Comparison of ENCODE assay signal across 26 cellular contexts in genomic region chr2:95069465-95069864, GRCh38. TPM values are rescaled to one million over a fixed set of nuclear protein-coding genes. Genes with fewer than 3 reads are reported as not detected.
A peak's percentile ranks its signal among the peaks of the same experiment; 100 is the strongest.
DNase-seq lines count a peak whose midpoint lies in the region; ATAC-seq, FAIRE-seq and TF ChIP-seq lines count a peak whose summit lies in the region.
"Had no signal": no experiment of that assay in that cellular context is flagged by ENCODE, and none has a peak within 500 bp of the region (broad histone marks: within the 10 kb centered on the region; RNA-seq: fewer than 3 reads in every experiment).

No MANE protein-coding gene starts in this region.

- no peak overlapping the region for H3K27ac Mint-ChIP-seq in endodermal cell

- no peak for TF ChIP-seq POLR2A in ovary (IDR thresholded peaks at IDR 0.05)

- H3K9me3 Mint-ChIP-seq in endodermal cell = no peaks in the 10 kb centered on the region
- H3K9me3 Mint-ChIP-seq: CD4-positive, alpha-beta memory T cell had no signal

- H3K36me3 ChIP-seq in right atrium auricular region = no peaks in the 10 kb centered on the region
- H3K36me3 ChIP-seq in endodermal cell (ENCODE audit: control insufficient read depth, insufficient read depth, low read length) = no peaks in the 10 kb centered on the region
- no peaks in the 10 kb centered on the region for H3K36me3 ChIP-seq in ovary

- no peak overlapping the region for H3K9ac ChIP-seq in endodermal cell (ENCODE audit: extremely low read depth, low read length, poor library complexity, severe bottlenecking)
- H3K9ac ChIP-seq: KMS-11 had no signal

- H3K4me3 ChIP-seq in right atrium auricular region = no peak overlapping the region
- no peak overlapping the region for H3K4me3 ChIP-seq in right cardiac atrium (ENCODE audit: low read length)
- H3K4me3 ChIP-seq in endodermal cell (ENCODE audit: low read length) = no peak overlapping the region
- H3K4me3 ChIP-seq in ovary = no peak overlapping the region

- H3K4me3 Mint-ChIP-seq in endodermal cell = no peak overlapping the region
- H3K4me3 Mint-ChIP-seq: CD4-positive, alpha-beta memory T cell had no signal

- peaks cover 5% of the 10 kb centered on the region for H3K27me3 Mint-ChIP-seq in endodermal cell (ENCODE audit: insufficient read depth)
- H3K27me3 Mint-ChIP-seq: CD4-positive, alpha-beta memory T cell had no signal

- H3K27ac ChIP-seq in right atrium auricular region (no peak overlapping the region), right cardiac atrium (ENCODE audit: low read length) (no peak overlapping the region), endodermal cell (ENCODE audit: low read depth, low read length) (no peak overlapping the region), ovary (no peak overlapping the region)
- H3K27ac ChIP-seq: KMS-11, RWPE1 had no signal

- intact Hi-C loops in right cardiac atrium (cut with DNase I) = no loop called here
- intact Hi-C loops in ovary (cut with DNase I) = no loop called here

- H3K36me3 Mint-ChIP-seq in endodermal cell (ENCODE audit: low read depth) = no peaks in the 10 kb centered on the region
- H3K36me3 Mint-ChIP-seq: CD4-positive, alpha-beta memory T cell had no signal

- no peak for ATAC-seq in right cardiac atrium

- H3K4me1 ChIP-seq in right atrium auricular region (no peaks in the 10 kb centered on the region), right cardiac atrium (ENCODE audit: control insufficient read depth, insufficient read depth, low read length) (no peaks in the 10 kb centered on the region), endodermal cell (ENCODE audit: control insufficient read depth, insufficient read depth, low read length) (no peaks in the 10 kb centered on the region), ovary (ENCODE audit: insufficient read depth) (no peaks in the 10 kb centered on the region)

- H3K27me3 ChIP-seq in right atrium auricular region (no peaks in the 10 kb centered on the region), right cardiac atrium (ENCODE audit: control insufficient read depth, insufficient read depth) (no peaks in the 10 kb centered on the region), endodermal cell (ENCODE audit: control insufficient read depth, insufficient read depth, low read length, poor library complexity, severe bottlenecking) (no peaks in the 10 kb centered on the region), ovary (no peaks in the 10 kb centered on the region)

- no peak for TF ChIP-seq EP300 in ovary (IDR thresholded peaks at IDR 0.05)

- H3K9me3 ChIP-seq in right atrium auricular region (no peaks in the 10 kb centered on the region), right cardiac atrium (ENCODE audit: control insufficient read depth, low read length) (no peaks in the 10 kb centered on the region), endodermal cell (ENCODE audit: control insufficient read depth, low read length) (no peaks in the 10 kb centered on the region), ovary (no peaks in the 10 kb centered on the region)

- FAIRE-seq in HTR-8/SVneo (lab: Jason Lieb, UNC) = peak; percentile 48
- FAIRE-seq: G401.6, H54 had no signal

- H3K4me1 Mint-ChIP-seq in endodermal cell = no peaks in the 10 kb centered on the region

- peak; percentile 50 for DNase-seq in right atrium auricular region (ENCODE audit: low spot score)
- DNase-seq in right cardiac atrium = no peak
- DNase-seq in HTR-8/SVneo (ENCODE audit: insufficient read length, low spot score) = no peak
- peak; percentile 28 for DNase-seq in endodermal cell
- no peak for DNase-seq in ovary
- no peak for DNase-seq in stimulated activated CD4-positive, alpha-beta T cell treated with anti-CD3 and anti-CD28 coated beads, Interleukin-4, amount 100 ng/mL, for 4 hours
- DNase-seq in hepatic stellate cell (ENCODE audit: low spot score) = no peak
- DNase-seq: C1 segment of cervical spinal cord; CD4-positive, alpha-beta memory T cell; COR-L47; DMS53; IMR-90; NCI-H1092; NCI-H1417 treated with DMSO at 0.1 percent for 48 hours; NCI-H1694 treated with DMSO at 0.1 percent for 48 hours; NCI-H2081; NCI-H2227 treated with DMSO at 0.1 percent for 48 hours; NCI-H526 treated with DMSO at 0.1 percent for 48 hours; SHP77 had no signal

- 76% methylated on average over 9 of the region's 9 CpGs for WGBS in right cardiac atrium
- 89 to 100% methylated on average over 2 to 9 of the region's 9 CpGs for WGBS in endodermal cell (ENCODE audit: insufficient coverage in 1 of 2, insufficient read length in 1 of 2), 2 experiments
- WGBS in ovary, 3 donors = 65 to 66% (median 65%) methylated on average over 9 of the region's 9 CpGs

- TF ChIP-seq CTCF in right atrium auricular region (IDR thresholded peaks at IDR 0.05) = no peak
- no peak for TF ChIP-seq CTCF in endodermal cell (conservative IDR thresholded peaks at IDR 0.05)
- TF ChIP-seq CTCF in ovary (IDR thresholded peaks at IDR 0.05) = no peak

RNA-seq across cellular contexts. Expression of gene MAL, which starts 44.0 kb away (rescaled TPM):
- total RNA-seq in right atrium auricular region (1 to 10 TPM; 7.4 to 8.7 TPM), right cardiac atrium (10 to 100 TPM in 1 of 4 donors, 1 to 10 TPM in 3; 4.5 to 15.5 (median 9.2) TPM), endodermal cell (not detected), ovary (1 to 10 TPM in 4 of 7 donors, under 1 TPM in 1, not detected in 2; 0.45 to 2.2 (median 1.6) TPM)
- polyA plus RNA-seq in right cardiac atrium (14.6 TPM), ovary (1 to 10 TPM in 1 of 2 donors, under 1 TPM in 1; 0.90 to 4.7 TPM)
- 10.1 TPM for polyA plus RNA-seq in endodermal cell (2013, experiment 1 of 2)
- 9.4 TPM for polyA plus RNA-seq in endodermal cell (2013, experiment 2 of 2)
- total RNA-seq: A673, IMR-90, NCI-H460, SK-MEL-5 had no signal
- polyA plus RNA-seq: IMR-90 had no signal

RNA-seq across cellular contexts. Expression of gene MRPS5, which starts 52.1 kb away (rescaled TPM):
- total RNA-seq in right atrium auricular region (10 to 100 TPM; 39.0 to 57.7 TPM), right cardiac atrium (10 to 100 TPM; 50.3 to 65.6 (median 57.2) TPM), endodermal cell (10 to 100 TPM; 57.9 to 59.0 TPM), ovary (10 to 100 TPM; 32.4 to 45.4 (median 39.7) TPM)
- polyA plus RNA-seq in right cardiac atrium (76.9 TPM), ovary (10 to 100 TPM; 36.2 to 62.9 TPM)
- polyA plus RNA-seq in endodermal cell (2013, experiment 1 of 2) = 72.0 TPM
- polyA plus RNA-seq in endodermal cell (2013, experiment 2 of 2) = 61.4 TPM

Comparison
In these comparisons a context has a peak if more than half of its experiments do, and no peak if none do; other contexts are left out.
1. DNase-seq: peak in right atrium auricular region (single experiment) and endodermal cell (single experiment); none in right cardiac atrium (0 of 3), HTR-8/SVneo (single experiment), ovary (0 of 5), stimulated activated CD4-positive, alpha-beta T cell treated with anti-CD3 and anti-CD28 coated beads, Interleukin-4, amount 100 ng/mL, for 4 hours (0 of 2) and hepatic stellate cell (single experiment).